ENCODE assay signal across 8 cellular contexts in the genomic region with DNA sequence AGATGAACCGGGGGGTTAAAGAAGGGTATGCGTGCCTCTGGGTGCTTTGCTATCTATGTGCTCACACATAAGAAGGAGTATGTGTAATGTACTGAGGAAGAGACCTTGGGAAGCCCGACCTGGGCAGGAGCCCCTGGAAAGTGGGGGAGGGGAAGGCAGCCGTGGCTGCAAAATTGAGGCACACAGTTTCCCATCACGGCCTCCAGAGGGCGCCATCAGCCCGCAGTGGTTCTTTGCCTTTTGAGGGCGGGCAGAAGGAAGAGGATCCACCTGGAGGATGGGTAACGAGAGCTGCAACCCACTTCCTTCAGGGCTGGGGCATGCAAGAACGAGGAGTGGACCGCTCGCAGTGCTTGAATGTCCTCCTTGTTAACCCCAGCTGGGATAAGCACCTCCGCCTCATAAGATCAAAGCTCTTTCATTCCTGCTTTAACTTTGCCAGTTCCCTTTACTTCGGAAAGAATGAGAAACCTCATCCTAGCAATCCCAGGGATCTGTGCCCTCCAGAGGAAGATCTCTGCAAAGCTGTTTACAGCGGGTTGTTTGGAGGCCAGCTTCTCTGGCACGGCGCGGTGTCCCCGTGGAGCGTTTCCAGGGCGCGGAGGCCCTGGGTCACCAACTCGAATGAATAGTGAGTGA.
A peak's percentile ranks its signal among the peaks of the same experiment; 100 is the strongest.
DNase-seq lines count a peak whose midpoint lies in the region; TF ChIP-seq lines count a peak whose summit lies in the region.

No MANE protein-coding gene starts in this region.

- H3K4me3 Mint-ChIP-seq in activated naive CD4-positive, alpha-beta T cell treated with anti-CD3 and anti-CD28 coated beads for 36 hours = peak overlapping the region; percentile 71
- H3K4me3 Mint-ChIP-seq in glutamatergic neuron (ENCODE audit: unreplicated experiment) = peak overlapping the region; percentile 78

- H3K79me2 ChIP-seq in Loucy (ENCODE audit: insufficient read depth, low read length) = no peaks in the 10 kb centered on the region
- H3K79me2 ChIP-seq in osteoblast (ENCODE audit: insufficient read depth, low read length) = no peaks in the 10 kb centered on the region

- H3K4me2 ChIP-seq in Loucy (ENCODE audit: low read depth, low read length, poor library complexity, severe bottlenecking) (peak overlapping the region; percentile 67), osteoblast (ENCODE audit: insufficient read depth, low read length) (peak overlapping the region; percentile 89)

- H3K27ac ChIP-seq in SJCRH30 (peak overlapping the region; percentile 38), osteoblast (ENCODE audit: low read depth, low read length) (no peak overlapping the region), testis (peak overlapping the region in 1 of 2 donors; percentile 63)

- CTCF ChIA-PET in activated naive CD4-positive, alpha-beta T cell treated with anti-CD3 and anti-CD28 coated beads for 36 hours (lab: Charles Lee) = interaction anchor here (0.6 to 5.3 kb wide), 49 partner anchors 9 to 621 kb away, joined by 3 to 104 read pairs (median 5); a partner anchor contains a TSS

- H3K4me3 ChIP-seq in Loucy (ENCODE audit: low read length, poor library complexity, severe bottlenecking) (peak overlapping the region; percentile 60), SJCRH30 (peak overlapping the region; percentile 52), osteoblast (ENCODE audit: insufficient read depth, low read length) (peak overlapping the region; percentile 73), testis (peak overlapping the region; percentile 7 to 62)

- no peaks in the 10 kb centered on the region for H3K36me3 ChIP-seq in Loucy (ENCODE audit: insufficient read depth, low read length)
- no peaks in the 10 kb centered on the region for H3K36me3 ChIP-seq in SJCRH30
- H3K36me3 ChIP-seq in osteoblast (ENCODE audit: insufficient read depth, low read length) = no peaks in the 10 kb centered on the region
- no peaks in the 10 kb centered on the region for H3K36me3 ChIP-seq in testis (ENCODE audit: low read depth, missing control alignments)

- H3K9me2 ChIP-seq in Loucy (replicated peaks; ENCODE audit: low read depth, low read length) = no peaks in the 10 kb centered on the region

- peaks cover 8% of the 10 kb centered on the region for H3K4me1 Mint-ChIP-seq in activated naive CD4-positive, alpha-beta T cell treated with anti-CD3 and anti-CD28 coated beads for 36 hours (ENCODE audit: low read depth)
- H3K4me1 Mint-ChIP-seq in glutamatergic neuron (ENCODE audit: low read depth, unreplicated experiment) = peaks cover 3% of the 10 kb centered on the region

- no peaks in the 10 kb centered on the region for H3K9me3 Mint-ChIP-seq in activated naive CD4-positive, alpha-beta T cell treated with anti-CD3 and anti-CD28 coated beads for 36 hours
- peaks cover 5% of the 10 kb centered on the region for H3K9me3 Mint-ChIP-seq in glutamatergic neuron (ENCODE audit: unreplicated experiment)

- TF ChIP-seq CTCF in Loucy (conservative IDR thresholded peaks at IDR 0.05; ENCODE audit: low read length) (peak; percentile 92), glutamatergic neuron (IDR thresholded peaks at IDR 0.05; ENCODE audit: partially characterized antibody, unreplicated experiment) (peak; percentile 90), osteoblast (IDR thresholded peaks at IDR 0.05; ENCODE audit: extremely low read depth, low read depth, low read length) (peak; percentile 92), testis (IDR thresholded peaks at IDR 0.05) (peak; percentile 82 to 95 (median 90))

- peak overlapping the region; percentile 34 for H3K9ac ChIP-seq in Loucy (ENCODE audit: low read depth, low read length, poor library complexity, severe bottlenecking)

- no peaks in the 10 kb centered on the region for H3K36me3 Mint-ChIP-seq in activated naive CD4-positive, alpha-beta T cell treated with anti-CD3 and anti-CD28 coated beads for 36 hours (ENCODE audit: low read depth)
- H3K36me3 Mint-ChIP-seq in glutamatergic neuron (ENCODE audit: unreplicated experiment) = no peaks in the 10 kb centered on the region

- no peak overlapping the region for H3K27ac Mint-ChIP-seq in activated naive CD4-positive, alpha-beta T cell treated with anti-CD3 and anti-CD28 coated beads for 36 hours
- no peak overlapping the region for H3K27ac Mint-ChIP-seq in glutamatergic neuron (ENCODE audit: unreplicated experiment)

- no peaks in the 10 kb centered on the region for H4K20me1 ChIP-seq in Loucy (ENCODE audit: insufficient read depth, low read length, poor library complexity, severe bottlenecking)
- H4K20me1 ChIP-seq in osteoblast (ENCODE audit: insufficient read depth, low read length) = no peaks in the 10 kb centered on the region

- H3K9me3 ChIP-seq in Loucy (ENCODE audit: insufficient read depth, low read depth, low read length) (no peaks in the 10 kb centered on the region), SJCRH30 (replicated peaks) (no peaks in the 10 kb centered on the region), osteoblast (ENCODE audit: low read depth, low read length) (no peaks in the 10 kb centered on the region), testis (no peaks in the 10 kb centered on the region)

- H2AFZ ChIP-seq in Loucy (ENCODE audit: low read length) (peak overlapping the region; percentile 84), osteoblast (ENCODE audit: low read length) (peak overlapping the region; percentile 94)

- H3K4me1 ChIP-seq in Loucy (ENCODE audit: insufficient read depth, low read length, poor library complexity, severe bottlenecking) (peaks cover 19% of the 10 kb centered on the region), SJCRH30 (peaks cover 3% of the 10 kb centered on the region; the same call in 1 of the 2 replicates), osteoblast (ENCODE audit: insufficient read depth, low read length) (peaks cover 23% of the 10 kb centered on the region), testis (peaks cover 8% of the 10 kb centered on the region)

- 0 to 6% methylated on average over 21 to 23 of the region's 23 CpGs for WGBS in testis, 2 donors

- DNase-seq in Daoy (ENCODE audit: low read depth) (peak; percentile 71), H4 (ENCODE audit: low spot score) (peak; percentile 69), SJCRH30 (peak; percentile 70 to 82), glutamatergic neuron (peak; percentile 84), osteoblast (ENCODE audit: insufficient read length, low spot score, missing footprints) (peak; percentile 80), testis (peak; percentile 88)
- peak; percentile 90 for DNase-seq in activated naive CD4-positive, alpha-beta T cell treated with anti-CD3 and anti-CD28 coated beads for 36 hours

- H3K27me3 ChIP-seq in Loucy (ENCODE audit: insufficient read depth, low read length, poor library complexity, severe bottlenecking) (no peaks in the 10 kb centered on the region), SJCRH30 (no peaks in the 10 kb centered on the region), osteoblast (ENCODE audit: insufficient read depth, low read length) (no peaks in the 10 kb centered on the region), testis (no peaks in the 10 kb centered on the region)

- no peaks in the 10 kb centered on the region for H3F3A ChIP-seq in Loucy (ENCODE audit: low read depth)

- H3K27me3 Mint-ChIP-seq in activated naive CD4-positive, alpha-beta T cell treated with anti-CD3 and anti-CD28 coated beads for 36 hours (ENCODE audit: low read depth) = peaks cover 2% of the 10 kb centered on the region
- H3K27me3 Mint-ChIP-seq in glutamatergic neuron (ENCODE audit: unreplicated experiment) = peaks cover 3% of the 10 kb centered on the region

- intact Hi-C loops in activated naive CD4-positive, alpha-beta T cell treated with anti-CD3 and anti-CD28 coated beads for 36 hours (cut with micrococcal nuclease) = loop anchor here (1.0 to 2.0 kb wide), 11 partner anchors 36 to 615 kb away; a partner anchor contains a TSS
- intact Hi-C loops in testis (cut with DNase I; ENCODE audit: low total_unique reads) = no loop called here

- no peak for TF ChIP-seq POLR2A in testis (IDR thresholded peaks at IDR 0.05)
